ENCODE assay signal across 1 cellular context in genomic region chr14:103155013-103155412, GRCh38.
TF ChIP-seq lines count a peak whose summit lies in the region.

No MANE protein-coding gene starts in this region.

TF ChIP-seq in HepG2, 621 proteins besides CTCF, POLR2A, EP300 and RAD21 (continued from another document):
- TF ChIP-seq STAT6 (CRISPR knock-in tag; IDR thresholded peaks at IDR 0.05; ENCODE audit: borderline replicate concordance) = no peak
- 0 out of 2 replicates have a peak, but pooled peaks have one; percentile 14 for TF ChIP-seq SALL1 (CRISPR knock-in tag; IDR thresholded peaks at IDR 0.05)
- TF ChIP-seq ZNF331 (CRISPR knock-in tag; IDR thresholded peaks at IDR 0.05) = 0 out of 2 replicates have a peak, but pooled peaks have one; percentile 19
- no peak for TF ChIP-seq ZNF432 (CRISPR knock-in tag; IDR thresholded peaks at IDR 0.05; ENCODE audit: borderline replicate concordance)
- TF ChIP-seq HNF1B (CRISPR knock-in tag; IDR thresholded peaks at IDR 0.05) = no peak
- TF ChIP-seq ZFY (CRISPR knock-in tag; IDR thresholded peaks at IDR 0.05) = no peak
- TF ChIP-seq BORCS8-MEF2B (CRISPR knock-in tag; IDR thresholded peaks at IDR 0.05) = no peak
- no peak for TF ChIP-seq TFAP4 (IDR thresholded peaks at IDR 0.05; ENCODE audit: borderline replicate concordance, low read depth)
- peak; percentile 61 for TF ChIP-seq FOSL2 (CRISPR knock-in tag; IDR thresholded peaks at IDR 0.05)
- peak; percentile 85 for TF ChIP-seq ARNTL (CRISPR knock-in tag; IDR thresholded peaks at IDR 0.05)
- no peak for TF ChIP-seq FOXO4 (CRISPR knock-in tag; conservative IDR thresholded peaks at IDR 0.05)
- TF ChIP-seq UBTF (CRISPR knock-in tag; IDR thresholded peaks at IDR 0.05) = no peak
